ENCODE assay signal across 10 cellular contexts in genomic region chr14:50964683-50965390, GRCh38. TPM values are rescaled to one million over a fixed set of nuclear protein-coding genes. Genes with fewer than 3 reads are reported as not detected.
DNase-seq lines count a peak whose midpoint lies in the region; ATAC-seq, FAIRE-seq and TF ChIP-seq lines count a peak whose summit lies in the region.
"Had no signal": no experiment of that assay in that cellular context is flagged by ENCODE, and none has a peak within 500 bp of the region (broad histone marks: within the 10 kb centered on the region; RNA-seq: fewer than 3 reads in every experiment).

No MANE protein-coding gene starts in this region.

- peak; percentile 83 for DNase-seq in AG09309 (ENCODE audit: low read depth)
- peak; percentile 12 for DNase-seq in MG63
- peak; percentile 48 for DNase-seq in omental fat pad (ENCODE audit: low spot score)
- DNase-seq in CD4-positive, alpha-beta memory T cell = no peak
- no peak for DNase-seq in NCI-H1417 treated with DMSO at 0.1 percent for 48 hours (lab: John Stamatoyannopoulos, UW)
- no peak for DNase-seq in activated CD8-positive, alpha-beta memory T cell treated with anti-CD3 and anti-CD28 coated beads, Interleukin-2, amount 50 U/mL, for 48 hours
- DNase-seq: activated naive CD4-positive, alpha-beta T cell treated with anti-CD3 and anti-CD28 coated beads, Interleukin-2, amount 10 ng/mL, durations not matched to agents 7 days and 5 days had no signal

- H3K9me3 Mint-ChIP-seq in CD4-positive, alpha-beta memory T cell = no peaks in the 10 kb centered on the region
- H3K9me3 Mint-ChIP-seq: activated naive CD4-positive, alpha-beta T cell treated with anti-CD3 and anti-CD28 coated beads, Interleukin-2, amount 10 ng/mL, durations not matched to agents 7 days and 5 days had no signal

- H3K4me1 ChIP-seq in CD4-positive, alpha-beta memory T cell (ENCODE audit: insufficient read depth, low read length) = no peaks in the 10 kb centered on the region

- intact Hi-C loops in CD4-positive, alpha-beta memory T cell (cut with micrococcal nuclease) = no loop called here

- no peaks in the 10 kb centered on the region for H3K36me3 ChIP-seq in MG63
- H3K36me3 ChIP-seq in CD4-positive, alpha-beta memory T cell (ENCODE audit: insufficient read depth, low read length) = no peaks in the 10 kb centered on the region

- POLR2A ChIA-PET in CD4-positive, alpha-beta memory T cell (lab: Charles Lee; ENCODE audit: partially characterized antibody) = no interaction called here

- no peak overlapping the region for H3K27ac Mint-ChIP-seq in CD4-positive, alpha-beta memory T cell
- H3K27ac Mint-ChIP-seq: activated naive CD4-positive, alpha-beta T cell treated with anti-CD3 and anti-CD28 coated beads, Interleukin-2, amount 10 ng/mL, durations not matched to agents 7 days and 5 days had no signal

- H3K27ac ChIP-seq in CD4-positive, alpha-beta memory T cell (ENCODE audit: low read depth, low read length) = no peak overlapping the region

- H3K4me3 Mint-ChIP-seq in CD4-positive, alpha-beta memory T cell = no peak overlapping the region
- H3K4me3 Mint-ChIP-seq: activated naive CD4-positive, alpha-beta T cell treated with anti-CD3 and anti-CD28 coated beads, Interleukin-2, amount 10 ng/mL, durations not matched to agents 7 days and 5 days had no signal

- TF ChIP-seq CTCF in AG09309 (IDR thresholded peaks at IDR 0.05; ENCODE audit: control insufficient read depth, insufficient read depth, low read depth, low read length, missing control alignments) = no peak
- TF ChIP-seq CTCF in omental fat pad (IDR thresholded peaks at IDR 0.05) = no peak

- H3K27me3 Mint-ChIP-seq in CD4-positive, alpha-beta memory T cell = peaks cover 14 to 16% of the 10 kb centered on the region in 2 donors

- CTCF ChIA-PET in CD4-positive, alpha-beta memory T cell (lab: Charles Lee; ENCODE audit: partially characterized antibody) = interaction anchor here (1.1 kb wide), 1 partner anchor 10 kb away, joined by 3 read pairs; no protein-coding TSS in a partner anchor

- peaks cover 0 to 1% (median 0%) of the 10 kb centered on the region in 4 donors for H3K4me1 Mint-ChIP-seq in CD4-positive, alpha-beta memory T cell
- H3K4me1 Mint-ChIP-seq: activated naive CD4-positive, alpha-beta T cell treated with anti-CD3 and anti-CD28 coated beads, Interleukin-2, amount 10 ng/mL, durations not matched to agents 7 days and 5 days had no signal

- ATAC-seq in omental fat pad (ENCODE audit: low FRiP score) = peak; percentile 69
- ATAC-seq in HG02938 (IDR thresholded peaks at IDR 0.05; ENCODE audit: unreplicated experiment) = no peak
- ATAC-seq: K562 had no signal

- no peaks in the 10 kb centered on the region for H3K9me3 ChIP-seq in MG63
- no peaks in the 10 kb centered on the region for H3K9me3 ChIP-seq in CD4-positive, alpha-beta memory T cell (ENCODE audit: control insufficient read depth in 1 of 2, low read length in 2 of 2)

- peak; percentile 93 for FAIRE-seq in endometrium (lab: Jason Lieb, UNC)
- FAIRE-seq: K562 had no signal

- H3K36me3 Mint-ChIP-seq in CD4-positive, alpha-beta memory T cell = no peaks in the 10 kb centered on the region
- H3K36me3 Mint-ChIP-seq: activated naive CD4-positive, alpha-beta T cell treated with anti-CD3 and anti-CD28 coated beads, Interleukin-2, amount 10 ng/mL, durations not matched to agents 7 days and 5 days had no signal

- H3K4me3 ChIP-seq in AG09309 (ENCODE audit: control insufficient read depth, low read depth, low read length) = no peak overlapping the region
- no peak overlapping the region for H3K4me3 ChIP-seq in MG63
- no peak overlapping the region for H3K4me3 ChIP-seq in CD4-positive, alpha-beta memory T cell (ENCODE audit: low read length in 2 of 2)
- H3K4me3 ChIP-seq: K562 had no signal

- H3K27me3 ChIP-seq in MG63 = no peaks in the 10 kb centered on the region
- H3K27me3 ChIP-seq in CD4-positive, alpha-beta memory T cell (ENCODE audit: insufficient read depth, low read length) = no peaks in the 10 kb centered on the region

RNA-seq across cellular contexts. Expression of gene PYGL, which starts 20.6 kb away (rescaled TPM):
- total RNA-seq in MG63 (2014; rRNA removed; shearing (Covaris generic); ENCODE audit: low replicate concordance) = 0.63 and 2.3 TPM in 2 replicates
- 100 to 1,000 TPM in 3 of 4 donors, 10 to 100 TPM in 1; 91.0 to 177 (median 117) TPM for total RNA-seq in omental fat pad
- total RNA-seq in CD4-positive, alpha-beta memory T cell = under 1 TPM; 0.61 to 0.72 TPM
- polyA plus RNA-seq in CD4-positive, alpha-beta memory T cell = not detected

Comparison
In these comparisons a context has a peak if more than half of its experiments do, and no peak if none do; other contexts are left out.
1. DNase-seq: peak in AG09309 (single experiment), MG63 (single experiment) and omental fat pad (single experiment); none in CD4-positive, alpha-beta memory T cell (0 of 5), NCI-H1417 treated with DMSO at 0.1 percent for 48 hours (single experiment) and activated CD8-positive, alpha-beta memory T cell treated with anti-CD3 and anti-CD28 coated beads, Interleukin-2, amount 50 U/mL, for 48 hours (single experiment).
2. RNA of gene PYGL, which starts 20.6 kb away (total RNA-seq): 91.0 to 177 TPM in omental fat pad; 0.61 to 0.72 TPM in CD4-positive, alpha-beta memory T cell and 0.63 to 2.3 TPM in MG63; every median in the first group is over 10 times any median in the second.